ENCODE assay signal across 18 cellular contexts in genomic region chr9:134180786-134181647, GRCh38. TPM values are rescaled to one million over a fixed set of nuclear protein-coding genes. Genes with fewer than 3 reads are reported as not detected.
DNase-seq lines count a peak whose midpoint lies in the region; ATAC-seq and TF ChIP-seq lines count a peak whose summit lies in the region.
"Had no signal": no experiment of that assay in that cellular context is flagged by ENCODE, and none has a peak within 500 bp of the region (broad histone marks: within the 10 kb centered on the region; RNA-seq: fewer than 3 reads in every experiment).

No MANE protein-coding gene starts in this region.

- H3K36me3 ChIP-seq in heart right ventricle = no peaks in the 10 kb centered on the region
- no peaks in the 10 kb centered on the region for H3K36me3 ChIP-seq in mesenchymal stem cell (ENCODE audit: control insufficient read depth in 1 of 2, insufficient read depth in 2 of 2, low read depth in 1 of 2, low read length in 2 of 2)
- H3K36me3 ChIP-seq: cardiac muscle cell had no signal

- H2BK15ac ChIP-seq in mesenchymal stem cell (ENCODE audit: low read depth, poor library complexity, severe bottlenecking) = no peak overlapping the region

- H3K27me3 ChIP-seq in heart right ventricle (peaks cover 0 to 30% (median 8%) of the 10 kb centered on the region in 7 donors), mesenchymal stem cell (ENCODE audit: control insufficient read depth in 1 of 2, insufficient read depth in 1 of 2, low read length in 2 of 2) (peaks cover 14 to 51% of the 10 kb centered on the region in 2 experiments)
- H3K27me3 ChIP-seq: cardiac muscle cell had no signal

- peak overlapping the region; percentile 34 for H3K4me3 Mint-ChIP-seq in central memory CD8-positive, alpha-beta T cell
- no peak overlapping the region for H3K4me3 Mint-ChIP-seq in type B pancreatic cell
- H3K4me3 Mint-ChIP-seq: activated naive CD8-positive, alpha-beta T cell treated with anti-CD3 and anti-CD28 coated beads, Interleukin-2, amount 50 U/mL, for 24 hours had no signal

- intact Hi-C loops in Right ventricle myocardium inferior (cut with DNase I) (no loop called here), heart right ventricle (cut with DNase I) (no loop called here)

- H4K91ac ChIP-seq in mesenchymal stem cell (ENCODE audit: low read length) = peak overlapping the region; percentile 90

- no peak overlapping the region for H2AK5ac ChIP-seq in mesenchymal stem cell (ENCODE audit: low read length, severe bottlenecking)

- peaks cover 52% of the 10 kb centered on the region for H3K4me1 Mint-ChIP-seq in central memory CD8-positive, alpha-beta T cell
- H3K4me1 Mint-ChIP-seq in type B pancreatic cell (ENCODE audit: unreplicated experiment) = peaks cover 13% of the 10 kb centered on the region

- H3K14ac ChIP-seq in mesenchymal stem cell (ENCODE audit: low read length in 2 of 2) = peak overlapping the region in 1 of 2 experiments; percentile 53

- POLR2A ChIA-PET in GM10248 (lab: Yijun Ruan, JAX) = no interaction called here

- no peak overlapping the region for H3K4me2 ChIP-seq in mesenchymal stem cell (ENCODE audit: low read length, poor library complexity, severe bottlenecking)

- peak overlapping the region in 1 of 2 experiments; percentile 70 for H3K23ac ChIP-seq in mesenchymal stem cell (ENCODE audit: low read length in 2 of 2)

- H3K9ac ChIP-seq in mesenchymal stem cell (ENCODE audit: low read length) = no peak overlapping the region
- H3K9ac ChIP-seq: parathyroid adenoma had no signal

- ATAC-seq in Right ventricle myocardium inferior (no peak), heart right ventricle (no peak)
- ATAC-seq in central memory CD8-positive, alpha-beta T cell (replicated peaks; ENCODE audit: extremely low read depth, poor library complexity, severe bottlenecking) = no peak
- ATAC-seq: HCT116 had no signal

- TF ChIP-seq CTCF in heart right ventricle (IDR thresholded peaks at IDR 0.05) (no peak), type B pancreatic cell (conservative IDR thresholded peaks at IDR 0.05) (no peak), GM10248 (IDR thresholded peaks at IDR 0.05; ENCODE audit: control extremely low read depth, extremely low read depth, low read depth, missing control alignments) (no peak)

- H3K4ac ChIP-seq in mesenchymal stem cell (ENCODE audit: low read depth in 1 of 2, low read length in 2 of 2) = peak overlapping the region; percentile 18 to 68

- H4K8ac ChIP-seq in mesenchymal stem cell (ENCODE audit: low read length) = peak overlapping the region; percentile 80

- H3K36me3 Mint-ChIP-seq in central memory CD8-positive, alpha-beta T cell (ENCODE audit: insufficient read depth) = peaks cover 19% of the 10 kb centered on the region
- H3K36me3 Mint-ChIP-seq in type B pancreatic cell = no peaks in the 10 kb centered on the region
- H3K36me3 Mint-ChIP-seq: IgD-negative memory B cell had no signal

- peaks cover 6% of the 10 kb centered on the region for H3K9me3 Mint-ChIP-seq in central memory CD8-positive, alpha-beta T cell
- peaks cover 5% of the 10 kb centered on the region for H3K9me3 Mint-ChIP-seq in type B pancreatic cell
- H3K9me3 Mint-ChIP-seq: IgD-negative memory B cell had no signal

- DNase-seq in Right ventricle myocardium inferior (ENCODE audit: missing footprints) (peak; percentile 35), heart right ventricle (no peak), mesenchymal stem cell (no peak), type B pancreatic cell (ENCODE audit: extremely low spot score, unreplicated experiment) (peak; percentile 67), glomerular visceral epithelial cell (ENCODE audit: extremely low spot score) (no peak), NCI-H187 (lab: John Stamatoyannopoulos, UW) (no peak), GM10248 (ENCODE audit: extremely low spot score) (no peak)
- DNase-seq in central memory CD8-positive, alpha-beta T cell (ENCODE audit: low spot score in 2 of 2) = no peak
- DNase-seq: activated CD4-positive, alpha-beta T cell treated with anti-CD3 and anti-CD28 coated beads for 48 hours; activated naive CD8-positive, alpha-beta T cell treated with anti-CD3 and anti-CD28 coated beads, Interleukin-2, amount 50 U/mL, for 24 hours; activated T-cell treated with anti-CD3 and anti-CD28 coated beads, Interleukin-2, amount 50 U/mL, for 1 hour; NCI-H524; T-helper 9 cell had no signal

- no peak overlapping the region for H3K27ac ChIP-seq in heart right ventricle
- H3K27ac ChIP-seq in mesenchymal stem cell (ENCODE audit: low read length, poor library complexity, severe bottlenecking) = no peak overlapping the region
- H3K27ac ChIP-seq: cardiac muscle cell, parathyroid adenoma had no signal

- CTCF ChIA-PET in GM10248 (lab: Yijun Ruan, JAX) = interaction anchor here (4.4 kb wide), 1 partner anchor 10 kb away, joined by 25 read pairs; no protein-coding TSS in a partner anchor

- no peaks in the 10 kb centered on the region for H3K79me1 ChIP-seq in mesenchymal stem cell (replicated peaks; ENCODE audit: low read length, poor library complexity, severe bottlenecking)

- no peak overlapping the region for H2BK5ac ChIP-seq in mesenchymal stem cell (ENCODE audit: low read depth, low read length, poor library complexity, severe bottlenecking)

- H3K9me3 ChIP-seq in heart right ventricle = no peaks in the 10 kb centered on the region
- H3K9me3 ChIP-seq in mesenchymal stem cell (ENCODE audit: control insufficient read depth, low read length) = no peaks in the 10 kb centered on the region

- WGBS in heart right ventricle, 2 donors = 92% methylated on average over 19 to 20 of the region's 20 CpGs
- 85% methylated on average over 20 of the region's 20 CpGs for WGBS in mesenchymal stem cell

- peak overlapping the region; percentile 88 for H3K27ac Mint-ChIP-seq in central memory CD8-positive, alpha-beta T cell (ENCODE audit: low read depth)
- no peak overlapping the region for H3K27ac Mint-ChIP-seq in type B pancreatic cell
- H3K27ac Mint-ChIP-seq: activated naive CD8-positive, alpha-beta T cell treated with anti-CD3 and anti-CD28 coated beads, Interleukin-2, amount 50 U/mL, for 24 hours; IgD-negative memory B cell had no signal

- H2BK120ac ChIP-seq in mesenchymal stem cell (ENCODE audit: low read depth, low read length) = no peak overlapping the region

- H3K18ac ChIP-seq in mesenchymal stem cell (ENCODE audit: low read depth in 1 of 2, low read length in 2 of 2) = peak overlapping the region in 1 of 2 experiments; percentile 70

- no peaks in the 10 kb centered on the region for H3K27me3 Mint-ChIP-seq in central memory CD8-positive, alpha-beta T cell
- H3K27me3 Mint-ChIP-seq in type B pancreatic cell = no peaks in the 10 kb centered on the region

- H3K4me3 ChIP-seq in heart right ventricle (no peak overlapping the region), mesenchymal stem cell (ENCODE audit: insufficient read depth in 1 of 2, low read depth in 1 of 2, low read length in 2 of 2) (no peak overlapping the region)
- H3K4me3 ChIP-seq: cardiac muscle cell had no signal

- H2BK12ac ChIP-seq in mesenchymal stem cell (ENCODE audit: low read length in 2 of 2) = peak overlapping the region; percentile 49 to 95

- H2AFZ ChIP-seq in mesenchymal stem cell (ENCODE audit: low read depth, low read length) = no peak overlapping the region
- H2AFZ ChIP-seq: parathyroid adenoma had no signal

- H3K4me1 ChIP-seq in heart right ventricle (peaks cover 0 to 22% (median 11%) of the 10 kb centered on the region in 9 donors), mesenchymal stem cell (ENCODE audit: control insufficient read depth, insufficient read depth, low read depth, low read length) (peaks cover 38% of the 10 kb centered on the region)
- H3K4me1 ChIP-seq: parathyroid adenoma had no signal

RNA-seq across cellular contexts. Expression of gene RNU6ATAC, which starts 16.7 kb away (rescaled TPM):
- total RNA-seq in Right ventricle myocardium inferior (122 TPM), heart right ventricle (100 to 1,000 TPM in 3 of 10 donors, 10 to 100 TPM in 6, not detected in 1; 21.4 to 172 (median 66.8) TPM), type B pancreatic cell (ENCODE audit: low replicate concordance) (66.2 and 78.6 TPM in 2 replicates)
- polyA plus RNA-seq in heart right ventricle = not detected
- not detected for polyA plus RNA-seq in mesenchymal stem cell (2013, experiment 1 of 2)
- not detected for polyA plus RNA-seq in mesenchymal stem cell (2013, experiment 2 of 2)
- total RNA-seq: cardiac muscle cell, SK-MEL-5 had no signal
- polyA plus RNA-seq: cardiac muscle cell, IgD-negative memory B cell had no signal

RNA-seq across cellular contexts. Expression of gene WDR5, which starts 45.1 kb away (rescaled TPM):
- total RNA-seq in Right ventricle myocardium inferior (18.2 TPM), heart right ventricle (10 to 100 TPM; 16.1 to 22.5 (median 18.1) TPM), type B pancreatic cell (ENCODE audit: low replicate concordance) (42.1 and 45.7 TPM in 2 replicates)
- polyA plus RNA-seq in heart right ventricle = 10 to 100 TPM; 14.0 to 17.8 TPM
- 15.8 TPM for polyA plus RNA-seq in mesenchymal stem cell (2013, experiment 1 of 2)
- 15.4 TPM for polyA plus RNA-seq in mesenchymal stem cell (2013, experiment 2 of 2)

Comparison
In these comparisons a context has a peak if more than half of its experiments do, and no peak if none do; other contexts are left out.
1. DNase-seq: peak in Right ventricle myocardium inferior (single experiment) and type B pancreatic cell (single experiment); none in heart right ventricle (0 of 2), central memory CD8-positive, alpha-beta T cell (0 of 2), mesenchymal stem cell (single experiment), glomerular visceral epithelial cell (single experiment), NCI-H187 (0 of 2) and GM10248 (single experiment).